ENCODE assay signal across 8 cellular contexts in genomic region chr1:148151911-148152391, GRCh38. TPM values are rescaled to one million over a fixed set of nuclear protein-coding genes. Genes with fewer than 3 reads are reported as not detected.
DNase-seq lines count a peak whose midpoint lies in the region; ATAC-seq and TF ChIP-seq lines count a peak whose summit lies in the region.
"Not testable (repeated sequence)": the region's sequence is repeated elsewhere in the genome, so short reads cannot be mapped to it uniquely, and the experiment has no call there.

NBPF11 (minus strand) TSS chr1:148152281; CDS start chr1:148127003, 25,278 bp downstream.

- H3K4me3 ChIP-seq in gastroesophageal sphincter = peak within 1 kb of the TSS; percentile 74 to 97
- H3K4me3 ChIP-seq in stomach = peak within 1 kb of the TSS; percentile 68 to 77 (median 72)

- not testable (repeated sequence) for H3K36me3 ChIP-seq in gastroesophageal sphincter, stomach

- intact Hi-C loops in stomach (cut with DNase I; ENCODE audit: low total_unique reads) = not testable (repeated sequence)

- ATAC-seq in HG02642 (IDR thresholded peaks at IDR 0.05; ENCODE audit: poor library complexity, unreplicated experiment) (peak; percentile 79), gastroesophageal sphincter (peak; percentile 95)

- not testable (repeated sequence) for TF ChIP-seq EP300 in gastroesophageal sphincter (IDR thresholded peaks at IDR 0.05); stomach (IDR thresholded peaks at IDR 0.05)

- peak within 1 kb of the TSS; percentile 41 to 88 (median 84) for H3K27ac ChIP-seq in gastroesophageal sphincter
- peak within 1 kb of the TSS; percentile 74 to 93 (median 84) for H3K27ac ChIP-seq in stomach

- H3K27me3 ChIP-seq in gastroesophageal sphincter (peaks cover 17% of the 10 kb centered on the region), stomach (peaks cover 0 to 16% (median 0%) of the 10 kb centered on the region in 3 donors)

- TF ChIP-seq CTCF in gastroesophageal sphincter (IDR thresholded peaks at IDR 0.05) = peak in 1 of 4 experiments; percentile 11
- TF ChIP-seq CTCF in stomach (IDR thresholded peaks at IDR 0.05) = not testable (repeated sequence)

- not testable (repeated sequence) for TF ChIP-seq POLR2A in gastroesophageal sphincter (IDR thresholded peaks at IDR 0.05); stomach (IDR thresholded peaks at IDR 0.05)

- no CpG with 5 or more reads among the region's 41 CpGs for WGBS in gastroesophageal sphincter (ENCODE audit: low coverage in 1 of 2), 2 donors
- 0 to 1% (median 0%) methylated on average over 29 to 41 of the region's 41 CpGs for WGBS in stomach, 5 donors

- H3K9me3 ChIP-seq in gastroesophageal sphincter, stomach: not testable (repeated sequence)

- peak; percentile 77 for DNase-seq in GDM1 (lab: John Stamatoyannopoulos, UW)
- peak; percentile 91 for DNase-seq in NCI-H1105 treated with DMSO at 0.1 percent for 48 hours (lab: John Stamatoyannopoulos, UW)
- DNase-seq in SKM-1 (lab: John Stamatoyannopoulos, UW; ENCODE audit: unreplicated experiment) = peak; percentile 81
- DNase-seq in activated naive CD4-positive, alpha-beta T cell treated with Interleukin-2 at 50 U/mL for 16 hours = peak; percentile 87
- DNase-seq in nucleus accumbens (lab: John Stamatoyannopoulos, UW) = peak in 53 of 56 donors; percentile 13 to 87 (median 52)
- DNase-seq in stomach = peak; percentile 84

- H3K4me1 ChIP-seq in gastroesophageal sphincter (peaks cover 0 to 19% (median 0%) of the 10 kb centered on the region in 3 donors), stomach (peaks cover 0 to 11% (median 5%) of the 10 kb centered on the region in 4 donors)

RNA-seq across cellular contexts. Expression of gene NBPF11, which starts in this region (rescaled TPM):
- 1 to 10 TPM; 5.9 to 7.3 (median 6.7) TPM for total RNA-seq in gastroesophageal sphincter
- total RNA-seq in stomach = 10 to 100 TPM in 4 of 5 donors, 1 to 10 TPM in 1; 5.8 to 37.9 (median 12.1) TPM
- 1 to 10 TPM; 2.6 to 6.2 (median 5.4) TPM for polyA plus RNA-seq in stomach

Comparison
In these comparisons a context has a peak if more than half of its experiments do, and no peak if none do; other contexts are left out.
1. Peak in every context shown above with its lines: DNase-seq, ATAC-seq, H3K4me3 ChIP-seq and H3K27ac ChIP-seq.